19 cellular contexts compared by ENCODE assay signal in the genomic region with DNA sequence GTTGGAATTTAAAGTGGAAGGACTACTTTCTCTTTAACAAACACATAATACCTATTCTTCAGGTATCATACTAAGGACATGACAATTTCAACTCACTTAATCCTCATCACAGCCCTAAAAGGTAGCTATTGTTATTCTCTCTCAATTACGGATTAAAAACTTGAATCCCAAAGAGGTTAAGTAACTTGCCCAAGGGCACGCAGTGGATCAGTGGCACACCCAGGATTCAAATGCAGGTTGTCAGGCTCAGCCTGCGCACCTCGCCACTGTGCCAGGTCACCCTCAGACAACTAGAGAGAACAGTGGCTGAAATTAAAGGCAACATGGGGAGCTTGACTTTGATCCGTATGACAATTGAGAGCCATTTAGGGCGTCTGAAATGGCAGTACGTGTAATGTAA.
A peak's percentile ranks its signal among the peaks of the same experiment; 100 is the strongest.
DNase-seq lines count a peak whose midpoint lies in the region; ATAC-seq and TF ChIP-seq lines count a peak whose summit lies in the region.
"Had no signal": no experiment of that assay in that cellular context is flagged by ENCODE, and none has a peak within 500 bp of the region (broad histone marks: within the 10 kb centered on the region; RNA-seq: fewer than 3 reads in every experiment).

No MANE protein-coding gene starts in this region.

- H3K4me1 ChIP-seq in GM23338 (ENCODE audit: insufficient read depth) (peaks cover 16% of the 10 kb centered on the region; the same call in 1 of the 2 replicates), mesendoderm (ENCODE audit: control insufficient read depth, low read depth, low read length) (no peaks in the 10 kb centered on the region)
- H3K4me1 ChIP-seq: A549, Caco-2 had no signal

- no peaks in the 10 kb centered on the region for H3K79me1 ChIP-seq in mesendoderm (ENCODE audit: low read length)

- H3K4me1 Mint-ChIP-seq in GM23338 = peaks cover 19% of the 10 kb centered on the region

- H3K4ac ChIP-seq in mesendoderm (ENCODE audit: low read depth, low read length) = no peak overlapping the region

- no peaks in the 10 kb centered on the region for H4K20me1 ChIP-seq in GM23338 (replicated peaks; ENCODE audit: insufficient read depth)
- H4K20me1 ChIP-seq: BLaER1 treated with 17β-estradiol and CSF1 and Interleukin-3, amounts not matched to agents 10 nM and 100 nM had no signal

- no peak overlapping the region for H3K9ac ChIP-seq in mesendoderm (ENCODE audit: low read length)
- H3K9ac ChIP-seq: BLaER1 treated with 17β-estradiol and CSF1 and Interleukin-3, amounts not matched to agents 10 nM and 100 nM had no signal

- no CpG with 5 or more reads among the region's 7 CpGs for WGBS in mesendoderm (ENCODE audit: extremely low coverage, insufficient coverage, low lambda C conversion rate)

- no peak overlapping the region for H3K23ac ChIP-seq in mesendoderm (ENCODE audit: low read length)

- no peaks in the 10 kb centered on the region for H3K36me3 ChIP-seq in GM23338 (ENCODE audit: insufficient read depth)
- H3K36me3 ChIP-seq in mesendoderm (ENCODE audit: control insufficient read depth, insufficient read depth, low read length) = no peaks in the 10 kb centered on the region
- H3K36me3 ChIP-seq: BLaER1 treated with 17β-estradiol and CSF1 and Interleukin-3, amounts not matched to agents 10 nM and 100 nM had no signal

- H2BK120ac ChIP-seq in mesendoderm (ENCODE audit: low read depth, low read length) = no peak overlapping the region

- TF ChIP-seq CTCF in GM23338 (conservative IDR thresholded peaks at IDR 0.05; ENCODE audit: low read depth in 2 of 2) = no peak

- H2AFZ ChIP-seq in GM23338 = 0 out of 2 replicates have a peak overlapping the region, but pooled peaks have one; percentile 70

- H3K27me3 ChIP-seq in GM23338 (ENCODE audit: insufficient read depth) (no peaks in the 10 kb centered on the region), mesendoderm (ENCODE audit: insufficient read depth, low read length, poor library complexity) (no peaks in the 10 kb centered on the region)

- no peaks in the 10 kb centered on the region; the same call in 2 of the 3 replicates for H3K9me3 Mint-ChIP-seq in GM23338
- H3K9me3 Mint-ChIP-seq: CD8-positive, alpha-beta T cell had no signal

- H4K8ac ChIP-seq in mesendoderm (ENCODE audit: low read depth, low read length) = no peak overlapping the region

- H2BK5ac ChIP-seq in mesendoderm (ENCODE audit: low read length) = no peak overlapping the region

- no peak for DNase-seq in GM23338 (ENCODE audit: low spot score)
- DNase-seq in NCI-H69 (lab: John Stamatoyannopoulos, UW) = peak; percentile 45
- DNase-seq in mesendoderm = no peak
- DNase-seq in NCI-H1417 treated with DMSO at 0.1 percent for 48 hours (lab: John Stamatoyannopoulos, UW) = no peak
- DNase-seq: AML-193; Caco-2; Calu3; CD4-positive, alpha-beta T cell; CD8-positive, alpha-beta T cell; DMS79 treated with DMSO at 0.1 percent for 48 hours; GF-D8 had no signal

- ATAC-seq in GM23338 = no peak
- ATAC-seq in esophagus mucosa = peak; percentile 66
- no peak for ATAC-seq in HG03439 (IDR thresholded peaks at IDR 0.05; ENCODE audit: unreplicated experiment)
- no peak for ATAC-seq in GM18868 (IDR thresholded peaks at IDR 0.05; ENCODE audit: unreplicated experiment)
- ATAC-seq: A549; CD8-positive, alpha-beta T cell had no signal

- no peak overlapping the region for H2BK15ac ChIP-seq in mesendoderm (replicated peaks; ENCODE audit: low read depth)

- H3K27ac Mint-ChIP-seq in GM23338 = no peak overlapping the region
- H3K27ac Mint-ChIP-seq: B cell; CD4-positive, alpha-beta T cell; CD8-positive, alpha-beta T cell had no signal

- H2AK5ac ChIP-seq in mesendoderm (ENCODE audit: low read length) = no peak overlapping the region

- no peaks in the 10 kb centered on the region; the same call in 2 of the 3 replicates for H3K36me3 Mint-ChIP-seq in GM23338 (ENCODE audit: low read depth)
- H3K36me3 Mint-ChIP-seq: CD8-positive, alpha-beta T cell had no signal

- H3K9me2 ChIP-seq in GM23338 (ENCODE audit: insufficient read depth) = no peaks in the 10 kb centered on the region

- H3K4me3 Mint-ChIP-seq in GM23338 = no peak overlapping the region
- H3K4me3 Mint-ChIP-seq: B cell; CD4-positive, alpha-beta T cell; CD8-positive, alpha-beta T cell had no signal

- peak overlapping the region; percentile 47 for H3K18ac ChIP-seq in mesendoderm (ENCODE audit: low read length)

- H3K27ac ChIP-seq in GM23338 (ENCODE audit: low read depth) (no peak overlapping the region), mesendoderm (ENCODE audit: low read depth, low read length) (no peak overlapping the region)
- H3K27ac ChIP-seq: 22Rv1; A549; BLaER1 treated with 17β-estradiol and CSF1 and Interleukin-3, amounts not matched to agents 10 nM and 100 nM; C4-2B had no signal

- no peak overlapping the region for H3K4me2 ChIP-seq in GM23338
- H3K4me2 ChIP-seq in mesendoderm (ENCODE audit: low read length) = no peak overlapping the region
- H3K4me2 ChIP-seq: A549; BLaER1 treated with 17β-estradiol and CSF1 and Interleukin-3, amounts not matched to agents 10 nM and 100 nM had no signal

- H3K56ac ChIP-seq in mesendoderm (ENCODE audit: low read length) = no peak overlapping the region

- H3K27me3 Mint-ChIP-seq in GM23338 (ENCODE audit: insufficient read depth, low read depth, poor library complexity) = peaks cover 4% of the 10 kb centered on the region
- H3K27me3 Mint-ChIP-seq: B cell; CD4-positive, alpha-beta T cell had no signal

- H3F3A ChIP-seq in GM23338 (replicated peaks; ENCODE audit: low read depth) = no peaks in the 10 kb centered on the region

- H3K4me3 ChIP-seq in GM23338 = no peak overlapping the region
- no peak overlapping the region for H3K4me3 ChIP-seq in mesendoderm (ENCODE audit: low read length)
- H3K4me3 ChIP-seq: A549; BLaER1 treated with 17β-estradiol and CSF1 and Interleukin-3, amounts not matched to agents 10 nM and 100 nM had no signal

- no peaks in the 10 kb centered on the region for H3K79me2 ChIP-seq in GM23338 (replicated peaks; ENCODE audit: insufficient read depth)
- no peaks in the 10 kb centered on the region for H3K79me2 ChIP-seq in mesendoderm (ENCODE audit: control insufficient read depth, insufficient read depth, low read length)

- no peak overlapping the region for H4K5ac ChIP-seq in mesendoderm (ENCODE audit: low read length)

TF ChIP-seq in GM23338, 12 proteins besides CTCF, POLR2A, EP300 and RAD21:
- TF ChIP-seq, protein P1, sequence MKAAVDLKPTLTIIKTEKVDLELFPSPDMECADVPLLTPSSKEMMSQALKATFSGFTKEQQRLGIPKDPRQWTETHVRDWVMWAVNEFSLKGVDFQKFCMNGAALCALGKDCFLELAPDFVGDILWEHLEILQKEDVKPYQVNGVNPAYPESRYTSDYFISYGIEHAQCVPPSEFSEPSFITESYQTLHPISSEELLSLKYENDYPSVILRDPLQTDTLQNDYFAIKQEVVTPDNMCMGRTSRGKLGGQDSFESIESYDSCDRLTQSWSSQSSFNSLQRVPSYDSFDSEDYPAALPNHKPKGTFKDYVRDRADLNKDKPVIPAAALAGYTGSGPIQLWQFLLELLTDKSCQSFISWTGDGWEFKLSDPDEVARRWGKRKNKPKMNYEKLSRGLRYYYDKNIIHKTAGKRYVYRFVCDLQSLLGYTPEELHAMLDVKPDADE (IDR thresholded peaks at IDR 0.05) = no peak
- TF ChIP-seq ZNF114 (CRISPR knock-in tag; IDR thresholded peaks at IDR 0.05) (no peak), EZH2 (IDR thresholded peaks at IDR 0.05; ENCODE audit: low read depth, unreplicated experiment) (no peak), CREB1 (CRISPR knock-in tag; IDR thresholded peaks at IDR 0.05; ENCODE audit: low read depth) (no peak), NANOG (IDR thresholded peaks at IDR 0.05; ENCODE audit: borderline replicate concordance) (no peak), JUNB (IDR thresholded peaks at IDR 0.05; ENCODE audit: unreplicated experiment) (no peak)
